Comparison of ENCODE assay signal across 2 cellular contexts in the genomic region with DNA sequence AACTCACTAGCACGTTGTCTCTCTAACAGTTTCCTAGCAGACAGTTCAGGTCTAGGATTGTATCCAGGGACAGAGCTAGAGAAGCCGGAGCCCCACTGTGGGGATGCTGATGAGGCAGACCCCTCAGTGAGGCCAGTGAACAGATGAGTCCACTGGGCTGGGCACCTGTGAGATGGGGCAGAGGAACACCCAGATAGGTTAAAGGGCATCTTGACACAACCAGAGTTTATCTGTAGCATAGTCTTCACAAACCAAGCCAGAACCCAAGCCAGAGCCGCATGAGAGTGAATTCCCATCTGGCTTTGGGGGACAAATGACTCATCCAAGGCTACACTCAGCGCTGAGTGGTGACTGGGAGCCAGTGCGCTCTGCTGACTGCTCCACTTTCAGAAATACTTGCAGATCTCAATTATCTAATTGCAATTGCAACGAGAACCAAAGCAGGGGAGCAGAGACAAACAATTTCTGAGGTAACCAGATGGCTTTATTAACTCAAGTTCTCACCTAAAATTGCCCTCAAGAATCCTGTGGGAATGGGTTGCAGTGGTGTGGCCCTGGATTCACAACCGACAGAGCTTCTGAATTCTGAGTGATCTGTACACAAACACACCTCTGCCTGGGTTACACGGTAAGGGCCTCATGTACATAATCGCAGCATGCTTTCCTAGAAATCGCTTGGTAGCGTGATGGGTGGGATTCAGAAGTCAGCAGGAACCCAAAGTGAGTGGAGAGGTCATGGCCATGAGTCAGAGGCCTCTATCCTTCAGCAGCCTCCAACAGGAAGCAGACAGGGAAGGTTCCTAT.
TF ChIP-seq lines count a peak whose summit lies in the region.

No MANE protein-coding gene starts in this region.

TF ChIP-seq in K562, 482 proteins besides CTCF, POLR2A, EP300 and RAD21 (continued from another document and continues in another):
- peak in 1 of 2 experiments; percentile 30; a peak in 1 of 4 replicates for TF ChIP-seq RCOR1 (IDR thresholded peaks at IDR 0.05; ENCODE audit: borderline replicate concordance in 1 of 2, low read depth in 2 of 2, low read length in 2 of 2)
- TF ChIP-seq, protein P1, sequence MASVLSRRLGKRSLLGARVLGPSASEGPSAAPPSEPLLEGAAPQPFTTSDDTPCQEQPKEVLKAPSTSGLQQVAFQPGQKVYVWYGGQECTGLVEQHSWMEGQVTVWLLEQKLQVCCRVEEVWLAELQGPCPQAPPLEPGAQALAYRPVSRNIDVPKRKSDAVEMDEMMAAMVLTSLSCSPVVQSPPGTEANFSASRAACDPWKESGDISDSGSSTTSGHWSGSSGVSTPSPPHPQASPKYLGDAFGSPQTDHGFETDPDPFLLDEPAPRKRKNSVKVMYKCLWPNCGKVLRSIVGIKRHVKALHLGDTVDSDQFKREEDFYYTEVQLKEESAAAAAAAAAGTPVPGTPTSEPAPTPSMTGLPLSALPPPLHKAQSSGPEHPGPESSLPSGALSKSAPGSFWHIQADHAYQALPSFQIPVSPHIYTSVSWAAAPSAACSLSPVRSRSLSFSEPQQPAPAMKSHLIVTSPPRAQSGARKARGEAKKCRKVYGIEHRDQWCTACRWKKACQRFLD (CRISPR knock-in tag; IDR thresholded peaks at IDR 0.05) = peak; percentile 49
- no peak for TF ChIP-seq KLF1 (tag; IDR thresholded peaks at IDR 0.05)
- TF ChIP-seq, protein P2, sequence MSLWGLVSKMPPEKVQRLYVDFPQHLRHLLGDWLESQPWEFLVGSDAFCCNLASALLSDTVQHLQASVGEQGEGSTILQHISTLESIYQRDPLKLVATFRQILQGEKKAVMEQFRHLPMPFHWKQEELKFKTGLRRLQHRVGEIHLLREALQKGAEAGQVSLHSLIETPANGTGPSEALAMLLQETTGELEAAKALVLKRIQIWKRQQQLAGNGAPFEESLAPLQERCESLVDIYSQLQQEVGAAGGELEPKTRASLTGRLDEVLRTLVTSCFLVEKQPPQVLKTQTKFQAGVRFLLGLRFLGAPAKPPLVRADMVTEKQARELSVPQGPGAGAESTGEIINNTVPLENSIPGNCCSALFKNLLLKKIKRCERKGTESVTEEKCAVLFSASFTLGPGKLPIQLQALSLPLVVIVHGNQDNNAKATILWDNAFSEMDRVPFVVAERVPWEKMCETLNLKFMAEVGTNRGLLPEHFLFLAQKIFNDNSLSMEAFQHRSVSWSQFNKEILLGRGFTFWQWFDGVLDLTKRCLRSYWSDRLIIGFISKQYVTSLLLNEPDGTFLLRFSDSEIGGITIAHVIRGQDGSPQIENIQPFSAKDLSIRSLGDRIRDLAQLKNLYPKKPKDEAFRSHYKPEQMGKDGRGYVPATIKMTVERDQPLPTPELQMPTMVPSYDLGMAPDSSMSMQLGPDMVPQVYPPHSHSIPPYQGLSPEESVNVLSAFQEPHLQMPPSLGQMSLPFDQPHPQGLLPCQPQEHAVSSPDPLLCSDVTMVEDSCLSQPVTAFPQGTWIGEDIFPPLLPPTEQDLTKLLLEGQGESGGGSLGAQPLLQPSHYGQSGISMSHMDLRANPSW (CRISPR knock-in tag; IDR thresholded peaks at IDR 0.05) = no peak
- TF ChIP-seq NFXL1 (CRISPR knock-in tag; IDR thresholded peaks at IDR 0.05) = no peak
- TF ChIP-seq PYGO2 (tag; IDR thresholded peaks at IDR 0.05) = no peak
- peak; percentile 57; the same call in 1 of the 2 replicates for TF ChIP-seq L3MBTL2 (IDR thresholded peaks at IDR 0.05)
- no peak for TF ChIP-seq USF2 (CRISPR knock-in tag; IDR thresholded peaks at IDR 0.05)
- peak; percentile 22; the same call in 1 of the 2 replicates for TF ChIP-seq CBFA2T3 (IDR thresholded peaks at IDR 0.05)
- TF ChIP-seq ZKSCAN1 (IDR thresholded peaks at IDR 0.05; ENCODE audit: low read depth, low read length) = no peak
- peak; percentile 82 for TF ChIP-seq JUN (IDR thresholded peaks at IDR 0.05; ENCODE audit: borderline replicate concordance, low read depth, low read length)
- no peak for TF ChIP-seq JUN (CRISPR knock-in tag; IDR thresholded peaks at IDR 0.05; ENCODE audit: borderline replicate concordance)
- TF ChIP-seq SMARCE1 (IDR thresholded peaks at IDR 0.05) = peak; percentile 73
- TF ChIP-seq NFRKB (IDR thresholded peaks at IDR 0.05; ENCODE audit: low read depth) = 0 out of 2 replicates have a peak, but pooled peaks have one; percentile 35
- TF ChIP-seq, protein P3, sequence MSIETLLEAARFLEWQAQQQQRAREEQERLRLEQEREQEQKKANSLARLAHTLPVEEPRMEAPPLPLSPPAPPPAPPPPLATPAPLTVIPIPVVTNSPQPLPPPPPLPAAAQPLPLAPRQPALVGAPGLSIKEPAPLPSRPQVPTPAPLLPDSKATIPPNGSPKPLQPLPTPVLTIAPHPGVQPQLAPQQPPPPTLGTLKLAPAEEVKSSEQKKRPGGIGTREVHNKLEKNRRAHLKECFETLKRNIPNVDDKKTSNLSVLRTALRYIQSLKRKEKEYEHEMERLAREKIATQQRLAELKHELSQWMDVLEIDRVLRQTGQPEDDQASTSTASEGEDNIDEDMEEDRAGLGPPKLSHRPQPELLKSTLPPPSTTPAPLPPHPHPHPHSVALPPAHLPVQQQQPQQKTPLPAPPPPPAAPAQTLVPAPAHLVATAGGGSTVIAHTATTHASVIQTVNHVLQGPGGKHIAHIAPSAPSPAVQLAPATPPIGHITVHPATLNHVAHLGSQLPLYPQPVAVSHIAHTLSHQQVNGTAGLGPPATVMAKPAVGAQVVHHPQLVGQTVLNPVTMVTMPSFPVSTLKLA (conservative IDR thresholded peaks at IDR 0.05) = peak in 1 of 2 experiments; percentile 53; a peak in 2 of 4 replicates
- TF ChIP-seq, protein P4, sequence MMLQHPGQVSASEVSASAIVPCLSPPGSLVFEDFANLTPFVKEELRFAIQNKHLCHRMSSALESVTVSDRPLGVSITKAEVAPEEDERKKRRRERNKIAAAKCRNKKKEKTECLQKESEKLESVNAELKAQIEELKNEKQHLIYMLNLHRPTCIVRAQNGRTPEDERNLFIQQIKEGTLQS (IDR thresholded peaks at IDR 0.05) = peak; percentile 91
- TF ChIP-seq, protein P4 (CRISPR knock-in tag; conservative IDR thresholded peaks at IDR 0.05) = peak; percentile 55; the same call in 1 of the 2 replicates
- no peak for TF ChIP-seq USF1 (CRISPR knock-in tag; IDR thresholded peaks at IDR 0.05)
- TF ChIP-seq CBX3 (IDR thresholded peaks at IDR 0.05; ENCODE audit: borderline replicate concordance in 1 of 2, low read length in 2 of 2) = no peak

TF ChIP-seq in HepG2, 621 proteins besides CTCF, POLR2A, EP300 and RAD21 (continued from another document):
- no peak for TF ChIP-seq ZNF639 (CRISPR knock-in tag; conservative IDR thresholded peaks at IDR 0.05)
- peak; percentile 34; the same call in 1 of the 2 replicates for TF ChIP-seq PPARG (CRISPR knock-in tag; conservative IDR thresholded peaks at IDR 0.05)
- TF ChIP-seq ZMYM3 (CRISPR knock-in tag; IDR thresholded peaks at IDR 0.05) = peak; percentile 73; the same call in 1 of the 2 replicates
- 0 out of 2 replicates have a peak, but pooled peaks have one; percentile 34 for TF ChIP-seq KDM6A (CRISPR knock-in tag; IDR thresholded peaks at IDR 0.05; ENCODE audit: low read depth)
- no peak for TF ChIP-seq ZNF33A (CRISPR knock-in tag; IDR thresholded peaks at IDR 0.05; ENCODE audit: borderline replicate concordance)
- TF ChIP-seq UBTF (CRISPR knock-in tag; IDR thresholded peaks at IDR 0.05) = peak; percentile 39; the same call in 1 of the 2 replicates
- TF ChIP-seq IKZF1 (IDR thresholded peaks at IDR 0.05) = no peak
- peak; percentile 34; the same call in 1 of the 2 replicates for TF ChIP-seq ZBTB7B (CRISPR knock-in tag; IDR thresholded peaks at IDR 0.05)
- no peak for TF ChIP-seq NFE2L1 (CRISPR knock-in tag; IDR thresholded peaks at IDR 0.05; ENCODE audit: borderline replicate concordance)
- 0 out of 2 replicates have a peak, but pooled peaks have one; percentile 29 for TF ChIP-seq ZNF501 (CRISPR knock-in tag; IDR thresholded peaks at IDR 0.05)
- TF ChIP-seq, protein P5, sequence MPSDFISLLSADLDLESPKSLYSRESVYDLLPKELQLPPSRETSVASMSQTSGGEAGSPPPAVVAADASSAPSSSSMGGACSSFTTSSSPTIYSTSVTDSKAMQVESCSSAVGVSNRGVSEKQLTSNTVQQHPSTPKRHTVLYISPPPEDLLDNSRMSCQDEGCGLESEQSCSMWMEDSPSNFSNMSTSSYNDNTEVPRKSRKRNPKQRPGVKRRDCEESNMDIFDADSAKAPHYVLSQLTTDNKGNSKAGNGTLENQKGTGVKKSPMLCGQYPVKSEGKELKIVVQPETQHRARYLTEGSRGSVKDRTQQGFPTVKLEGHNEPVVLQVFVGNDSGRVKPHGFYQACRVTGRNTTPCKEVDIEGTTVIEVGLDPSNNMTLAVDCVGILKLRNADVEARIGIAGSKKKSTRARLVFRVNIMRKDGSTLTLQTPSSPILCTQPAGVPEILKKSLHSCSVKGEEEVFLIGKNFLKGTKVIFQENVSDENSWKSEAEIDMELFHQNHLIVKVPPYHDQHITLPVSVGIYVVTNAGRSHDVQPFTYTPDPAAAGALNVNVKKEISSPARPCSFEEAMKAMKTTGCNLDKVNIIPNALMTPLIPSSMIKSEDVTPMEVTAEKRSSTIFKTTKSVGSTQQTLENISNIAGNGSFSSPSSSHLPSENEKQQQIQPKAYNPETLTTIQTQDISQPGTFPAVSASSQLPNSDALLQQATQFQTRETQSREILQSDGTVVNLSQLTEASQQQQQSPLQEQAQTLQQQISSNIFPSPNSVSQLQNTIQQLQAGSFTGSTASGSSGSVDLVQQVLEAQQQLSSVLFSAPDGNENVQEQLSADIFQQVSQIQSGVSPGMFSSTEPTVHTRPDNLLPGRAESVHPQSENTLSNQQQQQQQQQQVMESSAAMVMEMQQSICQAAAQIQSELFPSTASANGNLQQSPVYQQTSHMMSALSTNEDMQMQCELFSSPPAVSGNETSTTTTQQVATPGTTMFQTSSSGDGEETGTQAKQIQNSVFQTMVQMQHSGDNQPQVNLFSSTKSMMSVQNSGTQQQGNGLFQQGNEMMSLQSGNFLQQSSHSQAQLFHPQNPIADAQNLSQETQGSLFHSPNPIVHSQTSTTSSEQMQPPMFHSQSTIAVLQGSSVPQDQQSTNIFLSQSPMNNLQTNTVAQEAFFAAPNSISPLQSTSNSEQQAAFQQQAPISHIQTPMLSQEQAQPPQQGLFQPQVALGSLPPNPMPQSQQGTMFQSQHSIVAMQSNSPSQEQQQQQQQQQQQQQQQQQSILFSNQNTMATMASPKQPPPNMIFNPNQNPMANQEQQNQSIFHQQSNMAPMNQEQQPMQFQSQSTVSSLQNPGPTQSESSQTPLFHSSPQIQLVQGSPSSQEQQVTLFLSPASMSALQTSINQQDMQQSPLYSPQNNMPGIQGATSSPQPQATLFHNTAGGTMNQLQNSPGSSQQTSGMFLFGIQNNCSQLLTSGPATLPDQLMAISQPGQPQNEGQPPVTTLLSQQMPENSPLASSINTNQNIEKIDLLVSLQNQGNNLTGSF (CRISPR knock-in tag; IDR thresholded peaks at IDR 0.05) = no peak
- peak; percentile 44; the same call in 1 of the 2 replicates for TF ChIP-seq MIER3 (CRISPR knock-in tag; IDR thresholded peaks at IDR 0.05; ENCODE audit: borderline replicate concordance)
- no peak for TF ChIP-seq HNRNPK (IDR thresholded peaks at IDR 0.05; ENCODE audit: low read depth, low read length, poor library complexity, severe bottlenecking)
- no peak for TF ChIP-seq ZNF101 (CRISPR knock-in tag; IDR thresholded peaks at IDR 0.05; ENCODE audit: borderline replicate concordance, low read depth)
- peak; percentile 99 for TF ChIP-seq BCL6 (CRISPR knock-in tag; IDR thresholded peaks at IDR 0.05)
- TF ChIP-seq GATA4 (IDR thresholded peaks at IDR 0.05; ENCODE audit: borderline replicate concordance, low read depth) = 0 out of 2 replicates have a peak, but pooled peaks have one; percentile 8
- no peak for TF ChIP-seq ARNTL (CRISPR knock-in tag; IDR thresholded peaks at IDR 0.05)
- 0 out of 2 replicates have a peak, but pooled peaks have one; percentile 11 for TF ChIP-seq ZNF331 (CRISPR knock-in tag; IDR thresholded peaks at IDR 0.05)
- 0 out of 2 replicates have a peak, but pooled peaks have one; percentile 21 for TF ChIP-seq YEATS2 (CRISPR knock-in tag; IDR thresholded peaks at IDR 0.05; ENCODE audit: borderline replicate concordance)
